1 cellular context compared by ENCODE assay signal in genomic region chr17:65064452-65065019, GRCh38.
TF ChIP-seq lines count a peak whose summit lies in the region.

No MANE protein-coding gene starts in this region.

TF ChIP-seq in GM23338, 12 proteins besides CTCF, POLR2A, EP300 and RAD21 (continued from another document):
- TF ChIP-seq EZH2 (IDR thresholded peaks at IDR 0.05; ENCODE audit: low read depth, unreplicated experiment) = no peak
- no peak for TF ChIP-seq ZNF114 (CRISPR knock-in tag; IDR thresholded peaks at IDR 0.05)
- TF ChIP-seq JUNB (IDR thresholded peaks at IDR 0.05; ENCODE audit: unreplicated experiment) = no peak
- TF ChIP-seq STAT1 (IDR thresholded peaks at IDR 0.05; ENCODE audit: unreplicated experiment) = no peak
- no peak for TF ChIP-seq ETS1 (IDR thresholded peaks at IDR 0.05)
- no peak for TF ChIP-seq ZNF462 (CRISPR knock-in tag; IDR thresholded peaks at IDR 0.05)
- TF ChIP-seq POLR2AphosphoS5 (IDR thresholded peaks at IDR 0.05; ENCODE audit: low read depth) = no peak
- no peak for TF ChIP-seq CREB1 (CRISPR knock-in tag; IDR thresholded peaks at IDR 0.05; ENCODE audit: low read depth)
